In the genomic region with DNA sequence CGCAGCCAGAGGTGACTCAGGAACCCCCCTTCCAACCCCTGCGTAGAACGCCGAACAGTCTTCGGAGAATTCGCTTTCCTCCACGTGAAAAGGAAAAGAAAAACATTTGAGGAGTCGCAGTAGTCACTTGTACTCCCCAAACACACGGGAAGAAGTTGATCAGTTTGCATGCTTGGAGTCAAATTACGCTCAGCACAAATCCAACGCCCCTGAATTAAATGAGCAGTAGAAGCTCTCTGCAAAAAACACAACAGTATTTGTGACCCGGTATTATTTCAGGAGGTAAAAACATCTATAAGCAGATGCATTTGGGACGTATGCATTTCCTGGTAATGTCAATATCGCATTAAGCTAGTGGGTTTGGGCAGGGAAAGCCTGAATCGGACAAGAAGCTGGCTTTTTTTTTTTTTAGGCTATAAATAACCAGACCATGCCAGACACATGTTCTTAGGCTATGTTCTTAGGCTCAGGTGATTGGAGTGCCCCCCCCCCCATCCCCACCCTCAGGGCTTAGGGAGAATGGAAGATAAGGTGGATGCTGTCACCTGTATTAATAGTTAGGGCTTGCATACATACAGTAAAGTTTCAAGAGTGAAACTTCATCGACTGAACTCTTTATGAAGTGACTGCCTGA, we compare ENCODE assay signal across 8 cellular contexts. TPM values are rescaled to one million over a fixed set of nuclear protein-coding genes. Genes with fewer than 3 reads are reported as not detected.
DNase-seq lines count a peak whose midpoint lies in the region; ATAC-seq and TF ChIP-seq lines count a peak whose summit lies in the region.

No MANE protein-coding gene starts in this region.

- no peaks in the 10 kb centered on the region for H3K4me1 ChIP-seq in A673 (ENCODE audit: insufficient read depth, low read length, poor library complexity, severe bottlenecking)

- POLR2A ChIA-PET in A673 (lab: Charles Lee; ENCODE audit: low non-redundant PET), result interaction anchor here (0.7 kb wide), 2 partner anchors 28 to 422 kb away, joined by 3 to 5 read pairs; no protein-coding TSS in a partner anchor

- peaks cover 14% of the 10 kb centered on the region for H3K4me1 Mint-ChIP-seq in nephron

- no TSS peak for BruUV-seq in A673 (replicated peaks; lab: Mats Ljungman, UMichigan)

- no peaks in the 10 kb centered on the region for H3K9me3 ChIP-seq in A673 (ENCODE audit: low read depth, low read length, poor library complexity, severe bottlenecking)

- no peaks in the 10 kb centered on the region for H3K36me3 Mint-ChIP-seq in nephron (ENCODE audit: low read depth)

- ATAC-seq in GM18858 (IDR thresholded peaks at IDR 0.05; ENCODE audit: unreplicated experiment) (peak; percentile 1), SK-N-SH treated with all-trans-retinoic acid at 6 μM for 48 hours (peak; percentile 23), GM19467 (IDR thresholded peaks at IDR 0.05; ENCODE audit: unreplicated experiment) (no peak), GM18519 (IDR thresholded peaks at IDR 0.05; ENCODE audit: low FRiP score, unreplicated experiment) (no peak)

- peaks cover 29% of the 10 kb centered on the region for H3K27me3 Mint-ChIP-seq in nephron (ENCODE audit: low read depth)

- intact Hi-C loops in A673 (cut with micrococcal nuclease; ENCODE audit: unreplicated experiment), result loop anchor here (1.0 to 10.0 kb wide), 2 partner anchors 108 to 174 kb away; no protein-coding TSS in a partner anchor

- peak overlapping the region; percentile 94 to 96 (median 94) for H3K4me3 Mint-ChIP-seq in nephron

- peak; percentile 36 for DNase-seq in A673 (ENCODE audit: low spot score)
- DNase-seq in epithelial cell of proximal tubule (ENCODE audit: low read depth), result no peak
- no peak for DNase-seq in HuH-7.5 (ENCODE audit: low spot score)

- no peaks in the 10 kb centered on the region for H3K27me3 ChIP-seq in A673 (replicated peaks; ENCODE audit: insufficient read depth, low read depth, low read length, poor library complexity)

- peak overlapping the region; percentile 76 for H3K27ac ChIP-seq in A673 (ENCODE audit: low read depth, low read length, poor library complexity, severe bottlenecking)

- TF ChIP-seq CTCF in A673 (conservative IDR thresholded peaks at IDR 0.05; ENCODE audit: low read depth, low read length), result no peak
- no peak for TF ChIP-seq CTCF in epithelial cell of proximal tubule (conservative IDR thresholded peaks at IDR 0.05; ENCODE audit: low read depth, low read length)
- no peak for TF ChIP-seq CTCF in nephron (IDR thresholded peaks at IDR 0.05; ENCODE audit: unreplicated experiment in 3 of 3)

- H3K27ac Mint-ChIP-seq in nephron, result peak overlapping the region; percentile 80 to 95 (median 87)

- CTCF ChIA-PET in A673 (lab: Charles Lee), result interaction anchor here (0.5 to 1.0 kb wide), 8 partner anchors 8 to 205 kb away, joined by 3 to 4 read pairs (median 4); no protein-coding TSS in a partner anchor

- H3K9me3 Mint-ChIP-seq in nephron, result no peaks in the 10 kb centered on the region

- no peaks in the 10 kb centered on the region for H3K36me3 ChIP-seq in A673 (ENCODE audit: insufficient read depth, low read length, poor library complexity, severe bottlenecking)

- H3K4me3 ChIP-seq in A673 (ENCODE audit: low read depth, low read length, poor library complexity, severe bottlenecking) (peak overlapping the region; percentile 69), epithelial cell of proximal tubule (ENCODE audit: low read depth, low read length) (peak overlapping the region; percentile 79)

TF ChIP-seq in SK-N-SH treated with all-trans-retinoic acid at 6 μM for 48 hours, 23 proteins besides CTCF, POLR2A, EP300 and RAD21:
- TF ChIP-seq CSDC2 (CRISPR knock-in tag; IDR thresholded peaks at IDR 0.05) (no peak), ARNTL (CRISPR knock-in tag; IDR thresholded peaks at IDR 0.05; ENCODE audit: borderline replicate concordance, low read depth) (no peak), ZNF70 (CRISPR knock-in tag; IDR thresholded peaks at IDR 0.05) (no peak), ZFP3 (CRISPR knock-in tag; IDR thresholded peaks at IDR 0.05) (no peak), PPARA (CRISPR knock-in tag; IDR thresholded peaks at IDR 0.05; ENCODE audit: borderline replicate concordance) (no peak), ZNF565 (CRISPR knock-in tag; conservative IDR thresholded peaks at IDR 0.05; ENCODE audit: low read depth) (no peak), GLIS3 (CRISPR knock-in tag; IDR thresholded peaks at IDR 0.05) (no peak)

RNA-seq across cellular contexts. Expression of gene ARL15, which starts 0.9 kb away (rescaled TPM):
- total RNA-seq in A673 (2021), result 17.2 and 18.3 TPM in 2 replicates
- 1.9 and 3.0 TPM in 2 replicates for total RNA-seq in epithelial cell of proximal tubule

Comparison
In these comparisons a context has a peak if more than half of its experiments do, and no peak if none do; other contexts are left out.
1. ATAC-seq: peak in GM18858 (single experiment) and SK-N-SH treated with all-trans-retinoic acid at 6 μM for 48 hours (single experiment); none in GM19467 (single experiment) and GM18519 (single experiment).